In genomic region chr12:57148469-57149308, GRCh38 we compare ENCODE assay signal across 12 cellular contexts. TPM values are rescaled to one million over a fixed set of nuclear protein-coding genes. Genes with fewer than 3 reads are reported as not detected.
DNase-seq lines count a peak whose midpoint lies in the region; ATAC-seq and TF ChIP-seq lines count a peak whose summit lies in the region.
"Had no signal": no experiment of that assay in that cellular context is flagged by ENCODE, and none has a peak within 500 bp of the region (broad histone marks: within the 10 kb centered on the region; RNA-seq: fewer than 3 reads in every experiment).

No MANE protein-coding gene starts in this region.

- TF ChIP-seq CTCF in breast epithelium (IDR thresholded peaks at IDR 0.05), result no peak
- no peak for TF ChIP-seq CTCF in lower leg skin (IDR thresholded peaks at IDR 0.05)
- TF ChIP-seq CTCF in testis (IDR thresholded peaks at IDR 0.05), result no peak
- no peak for TF ChIP-seq CTCF in PC-3 (conservative IDR thresholded peaks at IDR 0.05; ENCODE audit: low read depth, low read length)

- H3K9me3 ChIP-seq in breast epithelium (no peaks in the 10 kb centered on the region), testis (no peaks in the 10 kb centered on the region), PC-3 (ENCODE audit: low read length) (no peaks in the 10 kb centered on the region)

- H3K36me3 ChIP-seq in breast epithelium (no peaks in the 10 kb centered on the region), testis (ENCODE audit: low read depth, missing control alignments) (no peaks in the 10 kb centered on the region), PC-3 (ENCODE audit: low read depth, low read length) (no peaks in the 10 kb centered on the region)

- no peaks in the 10 kb centered on the region for H3F3A ChIP-seq in PC-3 (ENCODE audit: low read length, unreplicated experiment)

- CTCF ChIA-PET in PC-3 (lab: Charles Lee), result interaction anchor here (0.6 kb wide), 1 partner anchor 21 kb away, joined by 5 read pairs; no protein-coding TSS in a partner anchor

- ATAC-seq in HG03439 (IDR thresholded peaks at IDR 0.05; ENCODE audit: unreplicated experiment) (no peak), PC-3 (no peak)

- H3K9me2 ChIP-seq in PC-3 (replicated peaks; ENCODE audit: low read length), result no peaks in the 10 kb centered on the region

- intact Hi-C loops in breast epithelium (cut with DNase I; ENCODE audit: low total_unique reads), result no loop called here
- intact Hi-C loops in lower leg skin (cut with DNase I; ENCODE audit: low total_unique reads), result no loop called here
- intact Hi-C loops in testis (cut with DNase I; ENCODE audit: low total_unique reads), result no loop called here
- intact Hi-C loops in PC-3 (cut with micrococcal nuclease), result no loop called here

- H3K27me3 ChIP-seq in breast epithelium (no peaks in the 10 kb centered on the region), testis (no peaks in the 10 kb centered on the region), PC-3 (ENCODE audit: low read length) (no peaks in the 10 kb centered on the region)

- DNase-seq in HuH-7 (ENCODE audit: low spot score) (peak; percentile 46), breast epithelium (ENCODE audit: low spot score in 2 of 2) (peak in 1 of 2 donors; percentile 38), lower leg skin (ENCODE audit: low spot score in 2 of 2) (peak; percentile 72 to 95), testis (peak; percentile 70), NCI-H774 (lab: John Stamatoyannopoulos, UW) (no peak), DMS 273 treated with DMSO at 0.1 percent for 48 hours (lab: John Stamatoyannopoulos, UW) (no peak), PC-3 (no peak)
- DNase-seq: activated gamma-delta T cell, GOT3, KG1, SHP77 had no signal

- peaks cover 18 to 19% of the 10 kb centered on the region in 2 donors for H3K4me1 ChIP-seq in breast epithelium
- peaks cover 85% of the 10 kb centered on the region for H3K4me1 ChIP-seq in testis
- H3K4me1 ChIP-seq in PC-3 (ENCODE audit: insufficient read depth, low read length), result peaks cover 28% of the 10 kb centered on the region

- H4K20me1 ChIP-seq in PC-3 (ENCODE audit: low read length), result no peaks in the 10 kb centered on the region

- TF ChIP-seq POLR2A in breast epithelium (IDR thresholded peaks at IDR 0.05) (no peak), lower leg skin (IDR thresholded peaks at IDR 0.05) (no peak), testis (IDR thresholded peaks at IDR 0.05) (no peak)

- no peaks in the 10 kb centered on the region for H3K79me2 ChIP-seq in PC-3 (ENCODE audit: low read length)

- H2AFZ ChIP-seq in PC-3 (ENCODE audit: low read length), result no peak overlapping the region

- no peak overlapping the region for H3K9ac ChIP-seq in PC-3 (ENCODE audit: low read length)

- 37 to 41% methylated on average over 4 of the region's 4 CpGs for WGBS in lower leg skin, 2 donors
- WGBS in testis, 2 donors, result 30 to 53% methylated on average over 4 of the region's 4 CpGs

- H3K4me2 ChIP-seq in PC-3 (ENCODE audit: low read length), result no peak overlapping the region

- H3K27ac ChIP-seq in breast epithelium, result peak overlapping the region; percentile 88 to 96
- H3K27ac ChIP-seq in testis, result peak overlapping the region; percentile 49 to 86
- H3K27ac ChIP-seq in PC-3 (ENCODE audit: low read length), result no peak overlapping the region

- POLR2A ChIA-PET in PC-3 (lab: Charles Lee; ENCODE audit: unreplicated experiment), result no interaction called here

- H3K4me3 ChIP-seq in breast epithelium (peak overlapping the region in 1 of 3 donors; percentile 42), lower leg skin (ENCODE audit: low read depth, poor library complexity, severe bottlenecking) (no peak overlapping the region), testis (no peak overlapping the region), PC-3 (ENCODE audit: low read length) (no peak overlapping the region)

- no TSS peak for BruUV-seq in PC-3 (replicated peaks; lab: Mats Ljungman, UMichigan)

RNA-seq across cellular contexts. Expression of gene LRP1-AS, which starts 1.3 kb away (rescaled TPM):
- total RNA-seq in breast epithelium, result not detected
- not detected for total RNA-seq in lower leg skin
- not detected for total RNA-seq in testis
- not detected for polyA plus RNA-seq in testis (ENCODE audit: insufficient read depth, low read depth, low replicate concordance)
- total RNA-seq in PC-3 (2014; rRNA removed), result not detected in 2 replicates

RNA-seq across cellular contexts. Expression of gene LRP1, which starts 20.4 kb away (rescaled TPM):
- total RNA-seq in breast epithelium (100 to 1,000 TPM; 102 to 894 (median 240) TPM), lower leg skin (100 to 1,000 TPM in 2 of 4 donors, 10 to 100 TPM in 2; 93.4 to 156 (median 101) TPM), testis (100 to 1,000 TPM; 135 to 200 TPM), PC-3 (2014; rRNA removed) (14.7 and 21.8 TPM in 2 replicates)
- 82.4 TPM for polyA plus RNA-seq in testis (ENCODE audit: insufficient read depth, low read depth, low replicate concordance)

RNA-seq across cellular contexts. Expression of gene STAT6, which starts 37.5 kb away (rescaled TPM):
- total RNA-seq in breast epithelium (100 to 1,000 TPM; 139 to 147 (median 146) TPM), lower leg skin (100 to 1,000 TPM; 105 to 210 (median 129) TPM), testis (10 to 100 TPM; 66.2 to 81.5 TPM), PC-3 (2014; rRNA removed) (20.8 and 28.4 TPM in 2 replicates)
- 53.2 TPM for polyA plus RNA-seq in testis (ENCODE audit: insufficient read depth, low read depth, low replicate concordance)

RNA-seq across cellular contexts. Expression of gene NAB2, which starts 59.8 kb away (rescaled TPM):
- total RNA-seq in breast epithelium (10 to 100 TPM in 2 of 3 donors, 1 to 10 TPM in 1; 9.0 to 33.2 (median 24.6) TPM), lower leg skin (10 to 100 TPM; 44.1 to 89.6 (median 64.6) TPM), testis (10 to 100 TPM; 45.7 to 59.5 TPM), PC-3 (2014; rRNA removed) (17.4 and 20.2 TPM in 2 replicates)
- polyA plus RNA-seq in testis (ENCODE audit: insufficient read depth, low read depth, low replicate concordance), result 31.4 TPM

Comparison
In these comparisons a context has a peak if more than half of its experiments do, and no peak if none do; other contexts are left out.
1. DNase-seq: peak in HuH-7 (single experiment), lower leg skin (2 of 2) and testis (single experiment); none in NCI-H774 (single experiment), DMS 273 treated with DMSO at 0.1 percent for 48 hours (single experiment) and PC-3 (single experiment).